23 cellular contexts compared by ENCODE assay signal in genomic region chr6:33731751-33732282, GRCh38. TPM values are rescaled to one million over a fixed set of nuclear protein-coding genes. Genes with fewer than 3 reads are reported as not detected.
DNase-seq lines count a peak whose midpoint lies in the region; ATAC-seq, FAIRE-seq and TF ChIP-seq lines count a peak whose summit lies in the region.
"Had no signal": no experiment of that assay in that cellular context is flagged by ENCODE, and none has a peak within 500 bp of the region (broad histone marks: within the 10 kb centered on the region; RNA-seq: fewer than 3 reads in every experiment).

No MANE protein-coding gene starts in this region.

- no peak overlapping the region for H4K8ac ChIP-seq in neuronal stem cell (ENCODE audit: low read depth, low read length)

- TF ChIP-seq RAD21 in liver (IDR thresholded peaks at IDR 0.05) (no peak), HepG2 (CRISPR knock-in tag; IDR thresholded peaks at IDR 0.05) (no peak)

- H3K27ac ChIP-seq in liver (ENCODE audit: low read depth in 1 of 2, low read length in 2 of 2): no peak overlapping the region
- H3K27ac ChIP-seq in HepG2 (ENCODE audit: extremely low read length, insufficient read depth, low read length): no peak overlapping the region
- peak overlapping the region; percentile 62 for H3K27ac ChIP-seq in right cardiac atrium (ENCODE audit: low read length)
- no peak overlapping the region for H3K27ac ChIP-seq in neuronal stem cell (replicated peaks; ENCODE audit: low read length)

- no peak overlapping the region for H2BK15ac ChIP-seq in neuronal stem cell (ENCODE audit: low read length)

- no peaks in the 10 kb centered on the region for H3K79me2 ChIP-seq in HepG2 (ENCODE audit: insufficient read depth, low read length)

- DNase-seq in HepG2 (ENCODE audit: low spot score): no peak
- peak in 1 of 3 donors; percentile 58 for DNase-seq in right cardiac atrium
- no peak for DNase-seq in neuronal stem cell (ENCODE audit: low spot score)
- no peak for DNase-seq in NK-92 (lab: John Stamatoyannopoulos, UW; ENCODE audit: unreplicated experiment)
- DNase-seq in SKM-1 (lab: John Stamatoyannopoulos, UW; ENCODE audit: unreplicated experiment): no peak
- DNase-seq in activated CD8-positive, alpha-beta memory T cell treated with anti-CD3 and anti-CD28 coated beads, Interleukin-2, amount 50 U/mL, for 48 hours: no peak
- DNase-seq in RKO (ENCODE audit: low spot score): no peak
- DNase-seq: activated CD4-positive, alpha-beta T cell treated with anti-CD3 and anti-CD28 coated beads for 48 hours; activated CD8-positive, alpha-beta memory T cell treated with anti-CD3 and anti-CD28 coated beads, Interleukin-2, amount 10 ng/mL, durations not matched to agents 7 days and 5 days; activated naive CD8-positive, alpha-beta T cell treated with anti-CD3 and anti-CD28 coated beads, Interleukin-2, amount 50 U/mL, for 24 hours; dermis blood vessel endothelial cell; DMS 273 treated with DMSO at 0.1 percent for 48 hours; HCEC 1CT; MM.1S; NCI-H187; stimulated activated CD4-positive, alpha-beta T cell treated with anti-CD3 and anti-CD28 coated beads, Interleukin-1b, Interleukin-23, amount 100 ng/mL, for 48 hours; stimulated activated naive CD8-positive, alpha-beta T cell treated with anti-CD3 and anti-CD28 coated beads, Interleukin-15, Interleukin-2, amounts not matched to agents 100 U/mL and 50 U/mL, for 24 hours; SW 1271 had no signal

- 82% methylated on average over 9 of the region's 9 CpGs for WGBS in liver
- 62% methylated on average over 7 of the region's 9 CpGs for WGBS in HepG2 (ENCODE audit: low lambda C conversion rate)
- WGBS in right cardiac atrium: 73% methylated on average over 9 of the region's 9 CpGs
- no CpG with 5 or more reads among the region's 9 CpGs for WGBS in neuronal stem cell (ENCODE audit: extremely low coverage in 2 of 2, insufficient read length in 2 of 2, insufficient replicate concordance in 1 of 2), 2 donors

- H3K27me3 ChIP-seq in liver (ENCODE audit: control insufficient read depth in 4 of 4, insufficient read depth in 4 of 4, low read length in 3 of 4) (no peaks in the 10 kb centered on the region), HepG2 (ENCODE audit: control insufficient read depth in 1 of 2, insufficient read depth in 2 of 2, low read length in 2 of 2) (peaks cover 0 to 4% of the 10 kb centered on the region in 2 experiments; a peak in 3 of 5 replicates), right cardiac atrium (ENCODE audit: control insufficient read depth, insufficient read depth) (no peaks in the 10 kb centered on the region), neuronal stem cell (ENCODE audit: control insufficient read depth in 3 of 3, insufficient read depth in 3 of 3, low read depth in 1 of 3, low read length in 3 of 3) (peaks cover 0 to 19% (median 0%) of the 10 kb centered on the region in 3 experiments)

- H4K91ac ChIP-seq in neuronal stem cell (ENCODE audit: low read depth, low read length, poor library complexity): no peak overlapping the region

- BruUV-seq in HepG2 (replicated peaks; lab: Mats Ljungman, UMichigan): no TSS peak

- H3K4me2 ChIP-seq in HepG2 (ENCODE audit: low read depth, low read length) (no peak overlapping the region), neuronal stem cell (ENCODE audit: insufficient read depth, low read length, poor library complexity, severe bottlenecking) (no peak overlapping the region)

- TF ChIP-seq POLR2A in HepG2 (IDR thresholded peaks at IDR 0.05; ENCODE audit: insufficient read depth in 1 of 2, low read depth in 2 of 2, low read length in 2 of 2): no peak

- no peak overlapping the region for H2BK12ac ChIP-seq in neuronal stem cell (ENCODE audit: low read length)

- H3K79me1 ChIP-seq in neuronal stem cell (ENCODE audit: low read depth, low read length): no peaks in the 10 kb centered on the region

- H3K4ac ChIP-seq in neuronal stem cell (ENCODE audit: low read length): no peak overlapping the region

- H3K4me1 ChIP-seq in liver (ENCODE audit: control insufficient read depth in 4 of 4, insufficient read depth in 4 of 4, low read length in 3 of 4): peaks cover 0 to 4% (median 1%) of the 10 kb centered on the region in 4 donors
- H3K4me1 ChIP-seq in HepG2 (ENCODE audit: insufficient read depth, low read length): peaks cover 15% of the 10 kb centered on the region
- peaks cover 12% of the 10 kb centered on the region for H3K4me1 ChIP-seq in right cardiac atrium (ENCODE audit: control insufficient read depth, insufficient read depth, low read length)
- H3K4me1 ChIP-seq in neuronal stem cell (ENCODE audit: control insufficient read depth in 2 of 2, insufficient read depth in 1 of 2, low read depth in 1 of 2, low read length in 2 of 2): peaks cover 0 to 5% of the 10 kb centered on the region in 2 donors

- no peak overlapping the region for H3K9ac ChIP-seq in liver (ENCODE audit: low read depth in 1 of 2, low read length in 2 of 2)
- no peak overlapping the region for H3K9ac ChIP-seq in HepG2 (ENCODE audit: insufficient read depth, low read depth, low read length)
- H3K9ac ChIP-seq in neuronal stem cell (ENCODE audit: low read depth, low read length, poor library complexity): no peak overlapping the region

- no peak overlapping the region for H3K14ac ChIP-seq in neuronal stem cell (ENCODE audit: low read length)

- intact Hi-C loops in HepG2 (cut with micrococcal nuclease; ENCODE audit: unreplicated experiment) (no loop called here), right cardiac atrium (cut with DNase I) (no loop called here)

- ATAC-seq in HepG2: no peak
- ATAC-seq in right cardiac atrium: peak in 1 of 2 donors; percentile 4
- ATAC-seq: activated CD8-positive, alpha-beta memory T cell treated with anti-CD3 and anti-CD28 coated beads, Interleukin-2, amount 10 ng/mL, durations not matched to agents 7 days and 5 days; activated naive CD8-positive, alpha-beta T cell treated with anti-CD3 and anti-CD28 coated beads, Interleukin-2, amount 50 U/mL, for 24 hours; stimulated activated naive CD8-positive, alpha-beta T cell treated with anti-CD3 and anti-CD28 coated beads, Interleukin-15, Interleukin-2, amounts not matched to agents 100 U/mL and 50 U/mL, for 24 hours had no signal

- no peak overlapping the region for H2AFZ ChIP-seq in HepG2 (ENCODE audit: low read length)
- H2AFZ ChIP-seq in neuronal stem cell (ENCODE audit: low read length): no peak overlapping the region

- H2BK5ac ChIP-seq in neuronal stem cell (ENCODE audit: low read length): no peak overlapping the region

- H4K20me1 ChIP-seq in HepG2 (ENCODE audit: insufficient read depth, low read length): no peaks in the 10 kb centered on the region

- H3K23ac ChIP-seq in neuronal stem cell (ENCODE audit: low read depth, low read length, poor library complexity): peak overlapping the region; percentile 5

- H3K36me3 ChIP-seq in liver (ENCODE audit: control insufficient read depth in 4 of 4, insufficient read depth in 3 of 4, low read depth in 1 of 4, low read length in 3 of 4) (no peaks in the 10 kb centered on the region), HepG2 (replicated peaks in 1 of 2; ENCODE audit: control insufficient read depth in 1 of 2, insufficient read depth in 2 of 2, low read length in 2 of 2) (no peaks in the 10 kb centered on the region), neuronal stem cell (replicated peaks in 1 of 2; ENCODE audit: control insufficient read depth in 2 of 2, insufficient read depth in 2 of 2, low read length in 2 of 2) (no peaks in the 10 kb centered on the region)

- H3K18ac ChIP-seq in neuronal stem cell (ENCODE audit: low read length): peak overlapping the region; percentile 55

- H3K9me3 ChIP-seq in liver (ENCODE audit: control insufficient read depth in 4 of 4, low read length in 3 of 4) (no peaks in the 10 kb centered on the region), HepG2 (ENCODE audit: low read length) (no peaks in the 10 kb centered on the region), right cardiac atrium (ENCODE audit: control insufficient read depth, low read length) (no peaks in the 10 kb centered on the region), neuronal stem cell (replicated peaks in 1 of 2; ENCODE audit: control insufficient read depth in 2 of 2, insufficient read depth in 1 of 2, low read depth in 1 of 2, low read length in 2 of 2) (no peaks in the 10 kb centered on the region)

- FAIRE-seq in HepG2 (lab: Jason Lieb, UNC): no peak
- FAIRE-seq: G401.6, GM19239 had no signal

- TF ChIP-seq EP300 in HepG2 (IDR thresholded peaks at IDR 0.05; ENCODE audit: low read depth in 2 of 2, low read length in 2 of 2): no peak
- TF ChIP-seq EP300 in HepG2 (CRISPR knock-in tag; IDR thresholded peaks at IDR 0.05; ENCODE audit: borderline replicate concordance): no peak

- TF ChIP-seq CTCF in liver (IDR thresholded peaks at IDR 0.05; ENCODE audit: low read depth, low read length, missing input control) (no peak), HepG2 (CRISPR knock-in tag; IDR thresholded peaks at IDR 0.05) (no peak)

- H3K4me3 ChIP-seq in liver (ENCODE audit: low read depth in 1 of 3, low read length in 3 of 3): no peak overlapping the region
- H3K4me3 ChIP-seq in HepG2 (replicated peaks in 1 of 3; ENCODE audit: insufficient read depth in 1 of 3, low read depth in 2 of 3, low read length in 3 of 3): no peak overlapping the region
- no peak overlapping the region for H3K4me3 ChIP-seq in right cardiac atrium (ENCODE audit: low read length)
- no peak overlapping the region for H3K4me3 ChIP-seq in neuronal stem cell (ENCODE audit: low read length in 2 of 2)

- CTCF ChIA-PET in HepG2 (lab: Yijun Ruan, JAX; ENCODE audit: low intra/inter-chr PET ratio, low total read pairs): no interaction called here

- no peak overlapping the region for H2AK5ac ChIP-seq in neuronal stem cell (ENCODE audit: low read depth, low read length)

- POLR2A ChIA-PET in HepG2 (lab: Yijun Ruan, JAX): no interaction called here

- in situ Hi-C loops in HepG2 (cut with HindIII; ENCODE audit: extremely low pct_ligation_motif_present, low pct_unique_long_range_greater_than_20kb): no loop called here

- H2BK120ac ChIP-seq in neuronal stem cell (ENCODE audit: low read depth, low read length): no peak overlapping the region

RNA-seq across cellular contexts. Expression of gene IP6K3, which starts 14.9 kb away (rescaled TPM):
- 10 to 100 TPM in 1 of 2 donors, 1 to 10 TPM in 1; 7.0 to 12.9 TPM for total RNA-seq in liver
- 1 to 10 TPM; 1.5 to 6.4 TPM for polyA plus RNA-seq in liver
- 0.11 and 0.44 TPM in 2 replicates for total RNA-seq in HepG2 (2016; rRNA removed; fragmentation: Illumina TruSeq; extraction: Trizol)
- 0.18 and 0.40 TPM in 2 replicates for total RNA-seq in HepG2 (2016; cell fraction: cytosol; rRNA removed; fragmentation: Illumina TruSeq; extraction: Trizol; ENCODE audit: low read depth)
- 0.28 and 0.52 TPM in 2 replicates for total RNA-seq in HepG2 (2016; cell fraction: insoluble cytoplasmic fraction; rRNA removed; fragmentation: Illumina TruSeq; extraction: Trizol)
- total RNA-seq in HepG2 (2016; cell fraction: membrane; rRNA removed; fragmentation: Illumina TruSeq; extraction: Trizol): 0.17 TPM in 1 of 2 replicates, not detected in the other
- total RNA-seq in HepG2 (2016; cell fraction: nucleus; rRNA removed; fragmentation: Illumina TruSeq; extraction: Trizol): 0.53 TPM in 2 replicates
- polyA plus RNA-seq in HepG2 (2011; rRNA removed): 0.18 and 0.48 TPM in 2 replicates
- 0.16 and 0.22 TPM in 2 replicates for polyA plus RNA-seq in HepG2 (2011; cell fraction: cytosol; rRNA removed)
- polyA plus RNA-seq in HepG2 (2011; cell fraction: nucleus; rRNA removed): 0.63 and 0.76 TPM in 2 replicates
- 0.13 TPM in 1 of 2 replicates, not detected in the other for polyA plus RNA-seq in HepG2 (2012)
- polyA plus RNA-seq in HepG2 (2016; cell fraction: cytosol; fragmentation: Illumina TruSeq; extraction: Trizol; ENCODE audit: low read depth): 0.20 and 0.21 TPM in 2 replicates
- polyA plus RNA-seq in HepG2 (2016; cell fraction: insoluble cytoplasmic fraction; fragmentation: Illumina TruSeq; extraction: Trizol; ENCODE audit: low read depth): 0.20 and 0.22 TPM in 2 replicates
- polyA plus RNA-seq in HepG2 (2016; cell fraction: membrane; fragmentation: Illumina TruSeq; extraction: Trizol; ENCODE audit: low read depth): 0.86 TPM in 1 of 2 replicates, not detected in the other
- polyA plus RNA-seq in HepG2 (2016; cell fraction: nucleus; fragmentation: Illumina TruSeq; extraction: Trizol; ENCODE audit: insufficient read depth, low read depth): 0.40 and 0.75 TPM in 2 replicates
- 0.18 TPM in 1 of 2 replicates, not detected in the other for polyA minus RNA-seq in HepG2 (2011; rRNA and poly(A)+ RNA removed; ENCODE audit: low replicate concordance)
- 0.30 TPM in 1 of 2 replicates, not detected in the other for polyA minus RNA-seq in HepG2 (2011; cell fraction: cytosol; rRNA and poly(A)+ RNA removed)
- 0.62 TPM in 1 of 2 replicates, not detected in the other for polyA minus RNA-seq in HepG2 (2011; cell fraction: nucleus; rRNA and poly(A)+ RNA removed)
- 10 to 100 TPM in 3 of 4 donors, 1 to 10 TPM in 1; 10.0 to 44.4 (median 27.1) TPM for total RNA-seq in right cardiac atrium
- polyA plus RNA-seq in right cardiac atrium: 14.4 TPM
- polyA plus RNA-seq in neuronal stem cell (2013, experiment 1 of 2): 1.7 TPM
- polyA plus RNA-seq in neuronal stem cell (2013, experiment 2 of 2): 1.4 TPM
- total RNA-seq: A673; activated CD8-positive, alpha-beta memory T cell treated with anti-CD3 and anti-CD28 coated beads, Interleukin-2, amount 10 ng/mL, durations not matched to agents 7 days and 5 days had no signal
- polyA plus RNA-seq: CD14-positive monocyte had no signal

RNA-seq across cellular contexts. Expression of gene UQCC2, which starts 20.3 kb away (rescaled TPM):
- total RNA-seq in liver: 1 to 10 TPM; 6.8 to 8.3 TPM
- polyA plus RNA-seq in liver: 10 to 100 TPM; 36.5 to 75.9 TPM
- total RNA-seq in HepG2 (2016; rRNA removed; fragmentation: Illumina TruSeq; extraction: Trizol): 238 and 273 TPM in 2 replicates
- 120 and 154 TPM in 2 replicates for total RNA-seq in HepG2 (2016; cell fraction: cytosol; rRNA removed; fragmentation: Illumina TruSeq; extraction: Trizol; ENCODE audit: low read depth)
- 223 and 303 TPM in 2 replicates for total RNA-seq in HepG2 (2016; cell fraction: insoluble cytoplasmic fraction; rRNA removed; fragmentation: Illumina TruSeq; extraction: Trizol)
- total RNA-seq in HepG2 (2016; cell fraction: membrane; rRNA removed; fragmentation: Illumina TruSeq; extraction: Trizol): 160 and 207 TPM in 2 replicates
- 53.9 and 66.5 TPM in 2 replicates for total RNA-seq in HepG2 (2016; cell fraction: nucleus; rRNA removed; fragmentation: Illumina TruSeq; extraction: Trizol)
- 82.4 and 83.3 TPM in 2 replicates for polyA plus RNA-seq in HepG2 (2011; rRNA removed)
- polyA plus RNA-seq in HepG2 (2011; cell fraction: cytosol; rRNA removed): 43.2 and 56.5 TPM in 2 replicates
- polyA plus RNA-seq in HepG2 (2011; cell fraction: nucleus; rRNA removed): 25.4 and 25.6 TPM in 2 replicates
- 134 and 138 TPM in 2 replicates for polyA plus RNA-seq in HepG2 (2012)
- 161 and 200 TPM in 2 replicates for polyA plus RNA-seq in HepG2 (2016; cell fraction: cytosol; fragmentation: Illumina TruSeq; extraction: Trizol; ENCODE audit: low read depth)
- polyA plus RNA-seq in HepG2 (2016; cell fraction: insoluble cytoplasmic fraction; fragmentation: Illumina TruSeq; extraction: Trizol; ENCODE audit: low read depth): 261 and 288 TPM in 2 replicates
- 151 and 202 TPM in 2 replicates for polyA plus RNA-seq in HepG2 (2016; cell fraction: membrane; fragmentation: Illumina TruSeq; extraction: Trizol; ENCODE audit: low read depth)
- 129 and 150 TPM in 2 replicates for polyA plus RNA-seq in HepG2 (2016; cell fraction: nucleus; fragmentation: Illumina TruSeq; extraction: Trizol; ENCODE audit: insufficient read depth, low read depth)
- polyA minus RNA-seq in HepG2 (2011; rRNA and poly(A)+ RNA removed; ENCODE audit: low replicate concordance): 13.1 and 30.2 TPM in 2 replicates
- polyA minus RNA-seq in HepG2 (2011; cell fraction: cytosol; rRNA and poly(A)+ RNA removed): 12.8 and 21.1 TPM in 2 replicates
- 17.4 and 19.8 TPM in 2 replicates for polyA minus RNA-seq in HepG2 (2011; cell fraction: nucleus; rRNA and poly(A)+ RNA removed)
- total RNA-seq in right cardiac atrium: 100 to 1,000 TPM; 188 to 264 (median 233) TPM
- polyA plus RNA-seq in right cardiac atrium: 376 TPM
- polyA plus RNA-seq in neuronal stem cell (2013, experiment 1 of 2): 222 TPM
- polyA plus RNA-seq in neuronal stem cell (2013, experiment 2 of 2): 222 TPM

RNA-seq across cellular contexts. Expression of gene LEMD2, which starts 57.1 kb away (rescaled TPM):
- total RNA-seq in liver (10 to 100 TPM; 14.2 to 23.1 TPM), HepG2 (2016; rRNA removed; fragmentation: Illumina TruSeq; extraction: Trizol) (17.9 and 45.2 TPM in 2 replicates), right cardiac atrium (10 to 100 TPM; 29.5 to 34.6 (median 32.9) TPM)
- polyA plus RNA-seq in liver (10 to 100 TPM in 1 of 2 donors, 1 to 10 TPM in 1; 6.5 to 19.0 TPM), HepG2 (2011; rRNA removed) (62.9 and 76.2 TPM in 2 replicates), right cardiac atrium (33.2 TPM)
- total RNA-seq in HepG2 (2016; cell fraction: cytosol; rRNA removed; fragmentation: Illumina TruSeq; extraction: Trizol; ENCODE audit: low read depth): 14.2 and 15.8 TPM in 2 replicates
- total RNA-seq in HepG2 (2016; cell fraction: insoluble cytoplasmic fraction; rRNA removed; fragmentation: Illumina TruSeq; extraction: Trizol): 16.3 and 48.1 TPM in 2 replicates
- 19.9 and 22.2 TPM in 2 replicates for total RNA-seq in HepG2 (2016; cell fraction: membrane; rRNA removed; fragmentation: Illumina TruSeq; extraction: Trizol)
- 44.0 and 55.5 TPM in 2 replicates for total RNA-seq in HepG2 (2016; cell fraction: nucleus; rRNA removed; fragmentation: Illumina TruSeq; extraction: Trizol)
- polyA plus RNA-seq in HepG2 (2011; cell fraction: cytosol; rRNA removed): 45.0 and 49.7 TPM in 2 replicates
- 115 and 140 TPM in 2 replicates for polyA plus RNA-seq in HepG2 (2011; cell fraction: nucleus; rRNA removed)
- polyA plus RNA-seq in HepG2 (2012): 46.9 and 65.3 TPM in 2 replicates
- polyA plus RNA-seq in HepG2 (2016; cell fraction: cytosol; fragmentation: Illumina TruSeq; extraction: Trizol; ENCODE audit: low read depth): 6.6 and 7.4 TPM in 2 replicates
- polyA plus RNA-seq in HepG2 (2016; cell fraction: insoluble cytoplasmic fraction; fragmentation: Illumina TruSeq; extraction: Trizol; ENCODE audit: low read depth): 14.0 and 18.6 TPM in 2 replicates
- 12.6 and 12.8 TPM in 2 replicates for polyA plus RNA-seq in HepG2 (2016; cell fraction: membrane; fragmentation: Illumina TruSeq; extraction: Trizol; ENCODE audit: low read depth)
- polyA plus RNA-seq in HepG2 (2016; cell fraction: nucleus; fragmentation: Illumina TruSeq; extraction: Trizol; ENCODE audit: insufficient read depth, low read depth): 87.5 and 97.1 TPM in 2 replicates
- polyA minus RNA-seq in HepG2 (2011; rRNA and poly(A)+ RNA removed; ENCODE audit: low replicate concordance): 43.4 and 90.0 TPM in 2 replicates
- polyA minus RNA-seq in HepG2 (2011; cell fraction: cytosol; rRNA and poly(A)+ RNA removed): 30.7 and 35.8 TPM in 2 replicates
- 80.9 and 103 TPM in 2 replicates for polyA minus RNA-seq in HepG2 (2011; cell fraction: nucleus; rRNA and poly(A)+ RNA removed)
- 30.6 TPM for polyA plus RNA-seq in neuronal stem cell (2013, experiment 1 of 2)
- polyA plus RNA-seq in neuronal stem cell (2013, experiment 2 of 2): 30.2 TPM

Comparison
In these comparisons a context has a peak if more than half of its experiments do, and no peak if none do; other contexts are left out.
1. RNA of gene UQCC2, which starts 20.3 kb away (total RNA-seq): 53.9 to 303 TPM in HepG2 and 188 to 264 TPM in right cardiac atrium; 6.8 to 8.3 TPM in liver; every median in the first group is over 4 times any median in the second.